In genomic region chr2:59570818-59571217, GRCh38 we compare ENCODE assay signal across 33 cellular contexts.
"Had no signal": no experiment of that assay in that cellular context is flagged by ENCODE, and none has a peak within 500 bp of the region (broad histone marks: within the 10 kb centered on the region; RNA-seq: fewer than 3 reads in every experiment).

No MANE protein-coding gene starts in this region.

- H3K9me3 ChIP-seq: neutrophil, ovary, psoas muscle, spleen, suprapubic skin, testis, tibial artery, transverse colon, upper lobe of right lung, uterus had no signal

- H3K4me1 ChIP-seq: parathyroid adenoma, psoas muscle, spleen, suprapubic skin, testis, tibial artery, upper lobe of right lung had no signal

- H3K27ac Mint-ChIP-seq: naive thymus-derived CD4-positive, alpha-beta T cell; natural killer cell; nephron progenitor cell; progenitor cell of endocrine pancreas; stimulated activated memory B cell treated with anti-CD40 and anti-IgM and Interleukin-4, amounts not matched to agents 10 μg/mL and 1 μg/mL and 100 μg/mL, for 72 hours; stimulated activated naive CD8-positive, alpha-beta T cell treated with anti-CD3 and anti-CD28 coated beads, Interleukin-15, amount 100 ng/mL, for 72 hours; type B pancreatic cell had no signal

- H3K27ac ChIP-seq: neutrophil, ovary, parathyroid adenoma, psoas muscle, skin epidermis, spleen, suprapubic skin, testis, tibial artery, transverse colon, upper lobe of right lung had no signal

- H2AFZ ChIP-seq: parathyroid adenoma had no signal

- H3K27me3 Mint-ChIP-seq: stimulated activated memory B cell treated with anti-CD40 and anti-IgM and Interleukin-4, amounts not matched to agents 10 μg/mL and 1 μg/mL and 100 μg/mL, for 72 hours; stimulated activated naive CD8-positive, alpha-beta T cell treated with anti-CD3 and anti-CD28 coated beads, Interleukin-15, amount 100 ng/mL, for 72 hours had no signal

- H3K36me3 Mint-ChIP-seq: naive thymus-derived CD4-positive, alpha-beta T cell; natural killer cell; stimulated activated memory B cell treated with anti-CD40 and anti-IgM and Interleukin-4, amounts not matched to agents 10 μg/mL and 1 μg/mL and 100 μg/mL, for 72 hours; type B pancreatic cell had no signal

- H3K4me3 ChIP-seq: ovary, psoas muscle, skin epidermis, smooth muscle cell, spleen, suprapubic skin, testis, tibial artery, transverse colon, upper lobe of right lung, uterus had no signal

- H3K9ac ChIP-seq: parathyroid adenoma had no signal

- H3K4me2 ChIP-seq: smooth muscle cell had no signal

- ATAC-seq: naive thymus-derived CD4-positive, alpha-beta T cell; natural killer cell; psoas muscle; right cardiac atrium; sciatic nerve; stimulated activated memory B cell treated with anti-CD40 and anti-IgM and Interleukin-4, amounts not matched to agents 10 μg/mL and 1 μg/mL and 100 μg/mL, for 72 hours; stimulated activated naive CD8-positive, alpha-beta T cell treated with anti-CD3 and anti-CD28 coated beads, Interleukin-15, amount 100 ng/mL, for 72 hours; stimulated activated naive CD8-positive, alpha-beta T cell treated with anti-CD3 and anti-CD28 coated beads, Interleukin-15, Interleukin-2, amounts not matched to agents 100 U/mL and 50 U/mL, for 24 hours; upper lobe of right lung had no signal

- H3K27me3 ChIP-seq: neutrophil, ovary, spleen, suprapubic skin, testis, tibial artery, transverse colon, upper lobe of right lung, uterus had no signal

- H3K79me2 ChIP-seq: parathyroid adenoma had no signal

- DNase-seq: naive thymus-derived CD4-positive, alpha-beta T cell; natural killer cell; nephron progenitor cell; nucleus accumbens; ovary; posterior cingulate gyrus; psoas muscle; right cardiac atrium; spleen; stimulated activated CD4-positive, alpha-beta T cell treated with anti-CD3 and anti-CD28 coated beads, Interleukin-12 subunit alpha, Interleukin-12 subunit beta, amount 100 ng/mL, for 4 hours; stimulated activated CD4-positive, alpha-beta T cell treated with anti-CD3 and anti-CD28 coated beads, Interleukin-1b, Interleukin-23, amount 100 ng/mL, for 48 hours; stimulated activated CD4-positive, alpha-beta T cell treated with anti-CD3 and anti-CD28 coated beads, Interleukin-4, amount 100 ng/mL, for 1 hour; stimulated activated CD4-positive, alpha-beta T cell treated with anti-CD3 and anti-CD28 coated beads, Interleukin-4, amount 100 ng/mL, for 4 hours; stimulated activated CD8-positive, alpha-beta memory T cell treated with anti-CD3 and anti-CD28 coated beads, Interleukin-4, amount 100 ng/mL, for 48 hours; stimulated activated naive CD4-positive, alpha-beta T cell; stimulated activated naive CD8-positive, alpha-beta T cell treated with anti-CD3 and anti-CD28 coated beads, Interleukin-15, amount 100 ng/mL, for 72 hours; stimulated activated naive CD8-positive, alpha-beta T cell treated with anti-CD3 and anti-CD28 coated beads, Interleukin-15, Interleukin-2, amounts not matched to agents 100 U/mL and 50 U/mL, for 24 hours; substantia nigra; testis; tibial artery; transverse colon; upper lobe of right lung; uterus had no signal

- H3K9me3 Mint-ChIP-seq: nephron progenitor cell; neural crest cell; stimulated activated memory B cell treated with anti-CD40 and anti-IgM and Interleukin-4, amounts not matched to agents 10 μg/mL and 1 μg/mL and 100 μg/mL, for 72 hours; stimulated activated naive CD8-positive, alpha-beta T cell treated with anti-CD3 and anti-CD28 coated beads, Interleukin-15, amount 100 ng/mL, for 72 hours; type B pancreatic cell had no signal

- H3K4me1 Mint-ChIP-seq: naive thymus-derived CD4-positive, alpha-beta T cell; natural killer cell; stimulated activated naive CD8-positive, alpha-beta T cell treated with anti-CD3 and anti-CD28 coated beads, Interleukin-15, amount 100 ng/mL, for 72 hours had no signal

- H3K4me3 Mint-ChIP-seq: naive thymus-derived CD4-positive, alpha-beta T cell; natural killer cell; nephron progenitor cell; neural crest cell; stimulated activated memory B cell treated with anti-CD40 and anti-IgM and Interleukin-4, amounts not matched to agents 10 μg/mL and 1 μg/mL and 100 μg/mL, for 72 hours; stimulated activated naive CD8-positive, alpha-beta T cell treated with anti-CD3 and anti-CD28 coated beads, Interleukin-15, amount 100 ng/mL, for 72 hours; type B pancreatic cell had no signal
